11 cellular contexts compared by ENCODE assay signal in genomic region chr17:31568140-31568938, GRCh38.
DNase-seq lines count a peak whose midpoint lies in the region; ATAC-seq and TF ChIP-seq lines count a peak whose summit lies in the region.
"Had no signal": no experiment of that assay in that cellular context is flagged by ENCODE, and none has a peak within 500 bp of the region (broad histone marks: within the 10 kb centered on the region; RNA-seq: fewer than 3 reads in every experiment).

No MANE protein-coding gene starts in this region.

- TF ChIP-seq CTCF in hepatocyte (IDR thresholded peaks at IDR 0.05; ENCODE audit: poor library complexity) (no peak), psoas muscle (IDR thresholded peaks at IDR 0.05) (no peak)

- H3K4me1 ChIP-seq in right cardiac atrium (ENCODE audit: control insufficient read depth, insufficient read depth, low read length) (peaks cover 33% of the 10 kb centered on the region), hepatocyte (ENCODE audit: insufficient read depth) (peaks cover 4% of the 10 kb centered on the region), psoas muscle (peaks cover 22% of the 10 kb centered on the region), SJCRH30 (no peaks in the 10 kb centered on the region)

- H3K27me3 ChIP-seq in right cardiac atrium (ENCODE audit: control insufficient read depth, insufficient read depth) (no peaks in the 10 kb centered on the region), hepatocyte (no peaks in the 10 kb centered on the region), psoas muscle (ENCODE audit: insufficient read depth in 3 of 3, low read length in 2 of 3) (no peaks in the 10 kb centered on the region), SJCRH30 (peaks cover 6% of the 10 kb centered on the region)

- WGBS in right cardiac atrium = 82% methylated on average over 16 of the region's 16 CpGs
- 94% methylated on average over 16 of the region's 16 CpGs for WGBS in hepatocyte (ENCODE audit: low lambda C conversion rate, missing lambda C conversion rate)
- 79 to 93% (median 82%) methylated on average over 14 to 16 of the region's 16 CpGs for WGBS in psoas muscle, 3 donors

- H3K4me3 ChIP-seq in right cardiac atrium (ENCODE audit: low read length) (no peak overlapping the region), hepatocyte (no peak overlapping the region), psoas muscle (no peak overlapping the region), SJCRH30 (no peak overlapping the region)

- peaks cover 85% of the 10 kb centered on the region for H3K79me2 ChIP-seq in hepatocyte

- peak overlapping the region; percentile 11 for H3K27ac ChIP-seq in right cardiac atrium (ENCODE audit: low read length)
- H3K27ac ChIP-seq in hepatocyte = peak overlapping the region; percentile 9
- no peak overlapping the region for H3K27ac ChIP-seq in psoas muscle
- no peak overlapping the region for H3K27ac ChIP-seq in SJCRH30

- no peak overlapping the region for H2AFZ ChIP-seq in hepatocyte

- H4K20me1 ChIP-seq in hepatocyte (ENCODE audit: insufficient read depth, poor library complexity, severe bottlenecking) = peaks cover 5% of the 10 kb centered on the region

- intact Hi-C loops in right cardiac atrium (cut with DNase I) = loop anchor here in 1 of 4 donors (5.0 kb wide), 1 partner anchor 174 kb away; no protein-coding TSS in a partner anchor
- intact Hi-C loops in Right ventricle myocardium inferior (cut with DNase I) = no loop called here
- intact Hi-C loops in psoas muscle (cut with DNase I) = no loop called here

- H3K4me2 ChIP-seq in hepatocyte = no peak overlapping the region

- ATAC-seq in right cardiac atrium (no peak), Right ventricle myocardium inferior (no peak), psoas muscle (peak in 3 of 4 donors; percentile 19 to 53 (median 33))

- DNase-seq in right cardiac atrium = peak in 2 of 3 donors; percentile 62 to 64
- DNase-seq in Right ventricle myocardium inferior (ENCODE audit: missing footprints) = no peak
- no peak for DNase-seq in hepatocyte (ENCODE audit: low spot score)
- DNase-seq in psoas muscle = peak; percentile 60 to 81
- DNase-seq in OCI-M2 (lab: John Stamatoyannopoulos, UW; ENCODE audit: unreplicated experiment) = no peak
- DNase-seq in ecto neural progenitor cell (ENCODE audit: low spot score) = no peak
- no peak for DNase-seq in SJCRH30
- DNase-seq in NCI-H345 treated with DMSO at 0.1 percent for 48 hours (lab: John Stamatoyannopoulos, UW; ENCODE audit: unreplicated experiment) = no peak
- DNase-seq: activated CD4-positive, alpha-beta memory T cell treated with anti-CD3 and anti-CD28 coated beads for 36 hours; activated effector memory CD4-positive, alpha-beta T cell treated with anti-CD3 and anti-CD28 coated beads, Interleukin-2, amount 50 U/mL, for 16 hours; DMS153 had no signal

- H3K9me3 ChIP-seq in right cardiac atrium (ENCODE audit: control insufficient read depth, low read length) (no peaks in the 10 kb centered on the region), hepatocyte (ENCODE audit: low read depth) (no peaks in the 10 kb centered on the region), psoas muscle (no peaks in the 10 kb centered on the region), SJCRH30 (replicated peaks) (no peaks in the 10 kb centered on the region)

- no peaks in the 10 kb centered on the region for H3K36me3 ChIP-seq in hepatocyte (replicated peaks; ENCODE audit: insufficient read depth, low read depth)
- no peaks in the 10 kb centered on the region for H3K36me3 ChIP-seq in psoas muscle (ENCODE audit: insufficient read depth in 1 of 2, low read depth in 1 of 2)
- no peaks in the 10 kb centered on the region for H3K36me3 ChIP-seq in SJCRH30

- no peaks in the 10 kb centered on the region for H3K9me2 ChIP-seq in hepatocyte (replicated peaks; ENCODE audit: insufficient read depth)

Comparison
In these comparisons a context has a peak if more than half of its experiments do, and no peak if none do; other contexts are left out.
1. DNase-seq: peak in right cardiac atrium (2 of 3) and psoas muscle (2 of 2); none in Right ventricle myocardium inferior (single experiment), hepatocyte (single experiment), OCI-M2 (single experiment), ecto neural progenitor cell (single experiment), SJCRH30 (0 of 2) and NCI-H345 treated with DMSO at 0.1 percent for 48 hours (single experiment).
2. ATAC-seq: peak in psoas muscle (3 of 4); none in right cardiac atrium (0 of 2) and Right ventricle myocardium inferior (single experiment).
3. H3K27ac ChIP-seq: peak in right cardiac atrium (single experiment) and hepatocyte (single experiment); none in psoas muscle (single experiment) and SJCRH30 (single experiment).